Comparison of ENCODE assay signal across 8 cellular contexts in the genomic region with DNA sequence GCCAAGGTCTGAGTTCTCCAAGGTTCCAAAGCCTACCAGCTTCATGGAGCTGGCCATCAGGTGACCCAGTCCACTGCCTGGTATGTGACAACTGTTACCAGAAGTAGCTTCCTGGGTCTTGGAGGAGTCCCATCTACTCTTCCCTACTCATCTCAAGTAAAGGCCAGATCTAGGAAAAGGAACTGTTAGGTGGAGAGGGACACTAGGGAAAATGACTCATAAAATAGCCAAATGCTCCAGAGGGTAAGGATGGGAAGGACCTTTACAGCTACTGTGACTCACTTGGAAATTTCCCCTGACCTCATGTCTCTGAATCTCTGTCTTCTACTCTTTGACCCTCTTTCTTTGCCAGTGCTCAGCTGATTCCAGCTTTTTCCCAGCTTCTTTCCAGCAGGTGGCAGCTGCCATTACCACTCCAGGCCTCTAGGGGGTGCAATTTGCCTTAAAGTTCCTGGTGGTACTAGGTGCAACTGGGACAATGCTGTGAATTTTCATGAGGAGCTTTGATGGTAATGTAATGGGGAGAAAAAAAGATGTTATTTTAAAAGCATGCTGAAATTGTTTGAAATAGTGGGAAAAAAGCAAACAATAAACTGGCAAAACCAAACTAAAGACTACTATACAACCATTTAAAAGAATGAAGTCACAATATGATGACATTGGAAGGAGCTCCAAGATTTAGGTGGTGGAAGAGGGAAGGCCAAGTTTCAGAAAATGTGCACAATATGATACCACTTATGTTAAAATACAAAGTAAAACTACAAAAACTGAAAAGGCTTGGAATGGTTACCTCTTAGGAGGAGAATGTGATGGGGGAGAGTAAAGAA. TPM values are rescaled to one million over a fixed set of nuclear protein-coding genes. Genes with fewer than 3 reads are reported as not detected.
A peak's percentile ranks its signal among the peaks of the same experiment; 100 is the strongest.
DNase-seq lines count a peak whose midpoint lies in the region; ATAC-seq and TF ChIP-seq lines count a peak whose summit lies in the region.

No MANE protein-coding gene starts in this region.

- H3K9me3 ChIP-seq in SJSA1 (replicated peaks), result no peaks in the 10 kb centered on the region

- no peaks in the 10 kb centered on the region for H3K27me3 ChIP-seq in SJSA1 (replicated peaks)

- DNase-seq in ELF-1 (ENCODE audit: low read depth, low spot score) (peak; percentile 78), LNCaP clone FGC (ENCODE audit: low read depth) (no peak), SJSA1 (ENCODE audit: low read depth in 1 of 2, low spot score in 2 of 2) (peak; percentile 42 to 50), amniotic stem cell (lab: John Stamatoyannopoulos, UW) (peak; percentile 26), left cardiac atrium (peak; percentile 57), retina (peak; percentile 76)

- intact Hi-C loops in left cardiac atrium (cut with DNase I), result loop anchor here (2.0 to 5.0 kb wide), 3 partner anchors 97 to 189 kb away; no protein-coding TSS in a partner anchor

- H3K36me3 ChIP-seq in SJSA1, result peaks cover 8% of the 10 kb centered on the region

- H3K4me1 ChIP-seq in SJSA1 (replicated peaks), result no peaks in the 10 kb centered on the region

- TF ChIP-seq CTCF in LNCaP clone FGC (IDR thresholded peaks at IDR 0.05; ENCODE audit: control insufficient read depth, extremely low read depth, insufficient read depth), result peak; percentile 95

- peak; percentile 54 to 71 for ATAC-seq in left cardiac atrium
- ATAC-seq in HG02981 (IDR thresholded peaks at IDR 0.05; ENCODE audit: unreplicated experiment), result no peak
- ATAC-seq in HG02623 (IDR thresholded peaks at IDR 0.05; ENCODE audit: unreplicated experiment), result no peak

- H3K27ac ChIP-seq in SJSA1, result no peak overlapping the region

- H3K4me3 ChIP-seq in LNCaP clone FGC (ENCODE audit: low read depth, low read length) (no peak overlapping the region), SJSA1 (no peak overlapping the region)

RNA-seq across cellular contexts. Expression of a gene that starts 27.1 kb away (rescaled TPM):
- total RNA-seq in SJSA1 (2014; rRNA removed; shearing (Covaris generic)), result 0.37 and 0.97 TPM in 2 replicates
- 1 to 10 TPM; 5.5 to 6.0 TPM for total RNA-seq in left cardiac atrium

RNA-seq across cellular contexts. Expression of a gene that starts 54.6 kb away (rescaled TPM):
- 6.5 and 13.3 TPM in 2 replicates for total RNA-seq in SJSA1 (2014; rRNA removed; shearing (Covaris generic))
- 10 to 100 TPM; 22.7 to 27.9 TPM for total RNA-seq in left cardiac atrium

RNA-seq across cellular contexts. Expression of a gene that starts 54.8 kb away (rescaled TPM):
- total RNA-seq in SJSA1 (2014; rRNA removed; shearing (Covaris generic)), result not detected in 2 replicates
- total RNA-seq in left cardiac atrium, result under 1 TPM in 1 of 2 donors, not detected in 1; 0.29 TPM

Comparison
In these comparisons a context has a peak if more than half of its experiments do, and no peak if none do; other contexts are left out.
1. ATAC-seq: peak in left cardiac atrium (2 of 2); none in HG02981 (single experiment) and HG02623 (single experiment).